Comparison of ENCODE assay signal across 1 cellular context in genomic region chr13:40770934-40771618, GRCh38.
TF ChIP-seq lines count a peak whose summit lies in the region.

MRPS31 (minus strand) TSS chr13:40771190; CDS start chr13:40771136, 54 bp downstream.

TF ChIP-seq in HEK293, 187 proteins besides CTCF, POLR2A, EP300 and RAD21 (continued from another document):
- peak; percentile 86 for TF ChIP-seq PATZ1 (tag by site-specific recombination; IDR thresholded peaks at IDR 0.05)
- no peak for TF ChIP-seq ZNF548 (tag by site-specific recombination; IDR thresholded peaks at IDR 0.05)
- TF ChIP-seq WT1 (tag by site-specific recombination; IDR thresholded peaks at IDR 0.05): peak; percentile 71
- peak; percentile 61; the same call in 1 of the 2 replicates for TF ChIP-seq ZBTB44 (tag by site-specific recombination; IDR thresholded peaks at IDR 0.05)
TF ChIP-seq in HEK293: peak in this region for 97.
